1 cellular context compared by ENCODE assay signal in genomic region chr17:80063815-80064585, GRCh38.
A peak's percentile ranks its signal among the peaks of the same experiment; 100 is the strongest.
TF ChIP-seq lines count a peak whose summit lies in the region.

No MANE protein-coding gene starts in this region.

TF ChIP-seq in HepG2, 621 proteins besides CTCF, POLR2A, EP300 and RAD21 (continues in another document):
- TF ChIP-seq ZFYVE20 (CRISPR knock-in tag; IDR thresholded peaks at IDR 0.05; ENCODE audit: borderline replicate concordance, low read depth): no peak
- TF ChIP-seq SATB2 (CRISPR knock-in tag; IDR thresholded peaks at IDR 0.05): no peak
- TF ChIP-seq HES4 (CRISPR knock-in tag; IDR thresholded peaks at IDR 0.05; ENCODE audit: borderline replicate concordance): no peak
- TF ChIP-seq ZBTB7B (CRISPR knock-in tag; IDR thresholded peaks at IDR 0.05): no peak
- no peak for TF ChIP-seq ZFP36 (IDR thresholded peaks at IDR 0.05; ENCODE audit: borderline replicate concordance, low read depth, low read length, partially characterized antibody)
- no peak for TF ChIP-seq LCORL (IDR thresholded peaks at IDR 0.05)
- peak; percentile 56; the same call in 1 of the 2 replicates for TF ChIP-seq LCORL (CRISPR knock-in tag; IDR thresholded peaks at IDR 0.05)
- no peak for TF ChIP-seq MYC (CRISPR knock-in tag; IDR thresholded peaks at IDR 0.05; ENCODE audit: borderline replicate concordance)
- TF ChIP-seq ZGPAT (CRISPR knock-in tag; IDR thresholded peaks at IDR 0.05): peak; percentile 56; the same call in 1 of the 2 replicates
- TF ChIP-seq HDAC1 (CRISPR knock-in tag; IDR thresholded peaks at IDR 0.05): no peak
- no peak for TF ChIP-seq NFIB (CRISPR knock-in tag; IDR thresholded peaks at IDR 0.05; ENCODE audit: borderline replicate concordance)
- TF ChIP-seq ZKSCAN1 (IDR thresholded peaks at IDR 0.05; ENCODE audit: low read length): no peak
- TF ChIP-seq, protein P1, sequence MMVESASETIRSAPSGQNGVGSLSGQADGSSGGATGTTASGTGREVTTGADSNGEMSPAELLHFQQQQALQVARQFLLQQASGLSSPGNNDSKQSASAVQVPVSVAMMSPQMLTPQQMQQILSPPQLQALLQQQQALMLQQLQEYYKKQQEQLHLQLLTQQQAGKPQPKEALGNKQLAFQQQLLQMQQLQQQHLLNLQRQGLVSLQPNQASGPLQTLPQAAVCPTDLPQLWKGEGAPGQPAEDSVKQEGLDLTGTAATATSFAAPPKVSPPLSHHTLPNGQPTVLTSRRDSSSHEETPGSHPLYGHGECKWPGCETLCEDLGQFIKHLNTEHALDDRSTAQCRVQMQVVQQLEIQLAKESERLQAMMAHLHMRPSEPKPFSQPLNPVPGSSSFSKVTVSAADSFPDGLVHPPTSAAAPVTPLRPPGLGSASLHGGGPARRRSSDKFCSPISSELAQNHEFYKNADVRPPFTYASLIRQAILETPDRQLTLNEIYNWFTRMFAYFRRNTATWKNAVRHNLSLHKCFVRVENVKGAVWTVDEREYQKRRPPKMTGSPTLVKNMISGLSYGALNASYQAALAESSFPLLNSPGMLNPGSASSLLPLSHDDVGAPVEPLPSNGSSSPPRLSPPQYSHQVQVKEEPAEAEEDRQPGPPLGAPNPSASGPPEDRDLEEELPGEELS (CRISPR knock-in tag; IDR thresholded peaks at IDR 0.05): 0 out of 2 replicates have a peak, but pooled peaks have one; percentile 13
- no peak for TF ChIP-seq ZNF207 (IDR thresholded peaks at IDR 0.05; ENCODE audit: borderline replicate concordance)
- TF ChIP-seq TOPORS (CRISPR knock-in tag; IDR thresholded peaks at IDR 0.05): no peak
- TF ChIP-seq ZNF318 (CRISPR knock-in tag; IDR thresholded peaks at IDR 0.05): peak; percentile 26; the same call in 1 of the 2 replicates
- TF ChIP-seq FOSL2 (CRISPR knock-in tag; IDR thresholded peaks at IDR 0.05): peak; percentile 99
- no peak for TF ChIP-seq JUN (CRISPR knock-in tag; IDR thresholded peaks at IDR 0.05)
- no peak for TF ChIP-seq NRL (CRISPR knock-in tag; IDR thresholded peaks at IDR 0.05; ENCODE audit: borderline replicate concordance)
- 0 out of 4 replicates have a peak, but pooled peaks of 1 of the 2 experiments have one; percentile 48 for TF ChIP-seq KLF16 (CRISPR knock-in tag; IDR thresholded peaks at IDR 0.05)
- no peak for TF ChIP-seq ZNF547 (CRISPR knock-in tag; IDR thresholded peaks at IDR 0.05)
- peak; percentile 24 for TF ChIP-seq SKI (IDR thresholded peaks at IDR 0.05; ENCODE audit: partially characterized antibody)
- peak; percentile 49; the same call in 1 of the 2 replicates for TF ChIP-seq MTA1 (CRISPR knock-in tag; IDR thresholded peaks at IDR 0.05; ENCODE audit: borderline replicate concordance)
- TF ChIP-seq, protein P2, sequence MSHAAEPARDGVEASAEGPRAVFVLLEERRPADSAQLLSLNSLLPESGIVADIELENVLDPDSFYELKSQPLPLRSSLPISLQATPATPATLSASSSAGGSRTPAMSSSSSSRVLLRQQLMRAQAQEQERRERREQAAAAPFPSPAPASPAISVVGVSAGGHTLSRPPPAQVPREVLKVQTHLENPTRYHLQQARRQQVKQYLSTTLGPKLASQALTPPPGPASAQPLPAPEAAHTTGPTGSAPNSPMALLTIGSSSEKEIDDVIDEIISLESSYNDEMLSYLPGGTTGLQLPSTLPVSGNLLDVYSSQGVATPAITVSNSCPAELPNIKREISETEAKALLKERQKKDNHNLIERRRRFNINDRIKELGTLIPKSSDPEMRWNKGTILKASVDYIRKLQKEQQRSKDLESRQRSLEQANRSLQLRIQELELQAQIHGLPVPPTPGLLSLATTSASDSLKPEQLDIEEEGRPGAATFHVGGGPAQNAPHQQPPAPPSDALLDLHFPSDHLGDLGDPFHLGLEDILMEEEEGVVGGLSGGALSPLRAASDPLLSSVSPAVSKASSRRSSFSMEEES (CRISPR knock-in tag; IDR thresholded peaks at IDR 0.05): peak; percentile 26; the same call in 1 of the 2 replicates
- TF ChIP-seq, protein P3, sequence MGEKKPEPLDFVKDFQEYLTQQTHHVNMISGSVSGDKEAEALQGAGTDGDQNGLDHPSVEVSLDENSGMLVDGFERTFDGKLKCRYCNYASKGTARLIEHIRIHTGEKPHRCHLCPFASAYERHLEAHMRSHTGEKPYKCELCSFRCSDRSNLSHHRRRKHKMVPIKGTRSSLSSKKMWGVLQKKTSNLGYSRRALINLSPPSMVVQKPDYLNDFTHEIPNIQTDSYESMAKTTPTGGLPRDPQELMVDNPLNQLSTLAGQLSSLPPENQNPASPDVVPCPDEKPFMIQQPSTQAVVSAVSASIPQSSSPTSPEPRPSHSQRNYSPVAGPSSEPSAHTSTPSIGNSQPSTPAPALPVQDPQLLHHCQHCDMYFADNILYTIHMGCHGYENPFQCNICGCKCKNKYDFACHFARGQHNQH (CRISPR knock-in tag; IDR thresholded peaks at IDR 0.05): peak; percentile 36; the same call in 1 of the 2 replicates
- TF ChIP-seq ZNF552 (CRISPR knock-in tag; IDR thresholded peaks at IDR 0.05; ENCODE audit: borderline replicate concordance): no peak
- no peak for TF ChIP-seq ZNF329 (CRISPR knock-in tag; IDR thresholded peaks at IDR 0.05; ENCODE audit: low read depth)
- TF ChIP-seq NBN (conservative IDR thresholded peaks at IDR 0.05): no peak
- TF ChIP-seq, protein P4, sequence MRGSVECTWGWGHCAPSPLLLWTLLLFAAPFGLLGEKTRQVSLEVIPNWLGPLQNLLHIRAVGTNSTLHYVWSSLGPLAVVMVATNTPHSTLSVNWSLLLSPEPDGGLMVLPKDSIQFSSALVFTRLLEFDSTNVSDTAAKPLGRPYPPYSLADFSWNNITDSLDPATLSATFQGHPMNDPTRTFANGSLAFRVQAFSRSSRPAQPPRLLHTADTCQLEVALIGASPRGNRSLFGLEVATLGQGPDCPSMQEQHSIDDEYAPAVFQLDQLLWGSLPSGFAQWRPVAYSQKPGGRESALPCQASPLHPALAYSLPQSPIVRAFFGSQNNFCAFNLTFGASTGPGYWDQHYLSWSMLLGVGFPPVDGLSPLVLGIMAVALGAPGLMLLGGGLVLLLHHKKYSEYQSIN (CRISPR knock-in tag; IDR thresholded peaks at IDR 0.05; ENCODE audit: borderline replicate concordance): no peak
- TF ChIP-seq TOE1 (CRISPR knock-in tag; IDR thresholded peaks at IDR 0.05): no peak
- TF ChIP-seq, protein P5, sequence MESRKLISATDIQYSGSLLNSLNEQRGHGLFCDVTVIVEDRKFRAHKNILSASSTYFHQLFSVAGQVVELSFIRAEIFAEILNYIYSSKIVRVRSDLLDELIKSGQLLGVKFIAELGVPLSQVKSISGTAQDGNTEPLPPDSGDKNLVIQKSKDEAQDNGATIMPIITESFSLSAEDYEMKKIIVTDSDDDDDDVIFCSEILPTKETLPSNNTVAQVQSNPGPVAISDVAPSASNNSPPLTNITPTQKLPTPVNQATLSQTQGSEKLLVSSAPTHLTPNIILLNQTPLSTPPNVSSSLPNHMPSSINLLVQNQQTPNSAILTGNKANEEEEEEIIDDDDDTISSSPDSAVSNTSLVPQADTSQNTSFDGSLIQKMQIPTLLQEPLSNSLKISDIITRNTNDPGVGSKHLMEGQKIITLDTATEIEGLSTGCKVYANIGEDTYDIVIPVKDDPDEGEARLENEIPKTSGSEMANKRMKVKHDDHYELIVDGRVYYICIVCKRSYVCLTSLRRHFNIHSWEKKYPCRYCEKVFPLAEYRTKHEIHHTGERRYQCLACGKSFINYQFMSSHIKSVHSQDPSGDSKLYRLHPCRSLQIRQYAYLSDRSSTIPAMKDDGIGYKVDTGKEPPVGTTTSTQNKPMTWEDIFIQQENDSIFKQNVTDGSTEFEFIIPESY (CRISPR knock-in tag; IDR thresholded peaks at IDR 0.05): peak; percentile 97
- no peak for TF ChIP-seq SSRP1 (CRISPR knock-in tag; IDR thresholded peaks at IDR 0.05)
- no peak for TF ChIP-seq ZNF484 (CRISPR knock-in tag; IDR thresholded peaks at IDR 0.05; ENCODE audit: borderline replicate concordance, low read depth)
- no peak for TF ChIP-seq CBFB (CRISPR knock-in tag; IDR thresholded peaks at IDR 0.05)
- TF ChIP-seq RNF2 (conservative IDR thresholded peaks at IDR 0.05; ENCODE audit: low read depth): no peak
- no peak for TF ChIP-seq NR1H2 (CRISPR knock-in tag; IDR thresholded peaks at IDR 0.05; ENCODE audit: borderline replicate concordance, low read depth)
- TF ChIP-seq ZNF546 (CRISPR knock-in tag; conservative IDR thresholded peaks at IDR 0.05): no peak
- TF ChIP-seq AGO2 (optimal IDR thresholded peaks at IDR 0.05; ENCODE audit: low read depth, low read length): no peak
- TF ChIP-seq ZSCAN25 (CRISPR knock-in tag; IDR thresholded peaks at IDR 0.05): no peak
- TF ChIP-seq NFKBIZ (CRISPR knock-in tag; IDR thresholded peaks at IDR 0.05): peak; percentile 42; the same call in 1 of the 2 replicates
- no peak for TF ChIP-seq ZNF17 (CRISPR knock-in tag; IDR thresholded peaks at IDR 0.05)
- TF ChIP-seq ATF7 (IDR thresholded peaks at IDR 0.05): no peak
- TF ChIP-seq ATF7 (CRISPR knock-in tag; IDR thresholded peaks at IDR 0.05): no peak
- no peak for TF ChIP-seq MED8 (CRISPR knock-in tag; IDR thresholded peaks at IDR 0.05; ENCODE audit: insufficient replicate concordance)
- TF ChIP-seq ARNT2 (CRISPR knock-in tag; IDR thresholded peaks at IDR 0.05; ENCODE audit: low read depth): no peak; the same call in 1 of the 2 replicates
- no peak for TF ChIP-seq NPAS2 (CRISPR knock-in tag; IDR thresholded peaks at IDR 0.05; ENCODE audit: borderline replicate concordance)
- TF ChIP-seq, protein P6, sequence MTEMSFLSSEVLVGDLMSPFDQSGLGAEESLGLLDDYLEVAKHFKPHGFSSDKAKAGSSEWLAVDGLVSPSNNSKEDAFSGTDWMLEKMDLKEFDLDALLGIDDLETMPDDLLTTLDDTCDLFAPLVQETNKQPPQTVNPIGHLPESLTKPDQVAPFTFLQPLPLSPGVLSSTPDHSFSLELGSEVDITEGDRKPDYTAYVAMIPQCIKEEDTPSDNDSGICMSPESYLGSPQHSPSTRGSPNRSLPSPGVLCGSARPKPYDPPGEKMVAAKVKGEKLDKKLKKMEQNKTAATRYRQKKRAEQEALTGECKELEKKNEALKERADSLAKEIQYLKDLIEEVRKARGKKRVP (CRISPR knock-in tag; IDR thresholded peaks at IDR 0.05): no peak
- no peak for TF ChIP-seq ZNF296 (CRISPR knock-in tag; conservative IDR thresholded peaks at IDR 0.05)
- no peak for TF ChIP-seq SIX1 (CRISPR knock-in tag; IDR thresholded peaks at IDR 0.05; ENCODE audit: borderline replicate concordance)
- TF ChIP-seq ZNF180 (CRISPR knock-in tag; IDR thresholded peaks at IDR 0.05; ENCODE audit: borderline replicate concordance, low read depth): no peak
